In genomic region chr5:122163151-122164069, GRCh38 we compare ENCODE assay signal across 10 cellular contexts. TPM values are rescaled to one million over a fixed set of nuclear protein-coding genes. Genes with fewer than 3 reads are reported as not detected.
DNase-seq lines count a peak whose midpoint lies in the region; ATAC-seq, FAIRE-seq and TF ChIP-seq lines count a peak whose summit lies in the region.
"Had no signal": no experiment of that assay in that cellular context is flagged by ENCODE, and none has a peak within 500 bp of the region (broad histone marks: within the 10 kb centered on the region; RNA-seq: fewer than 3 reads in every experiment).

No MANE protein-coding gene starts in this region.

- H3K4me1 ChIP-seq in PC-9 (replicated peaks; ENCODE audit: insufficient read depth) (peaks cover 23% of the 10 kb centered on the region), trophoblast cell (ENCODE audit: control insufficient read depth in 1 of 2, insufficient read depth in 2 of 2, low read length in 2 of 2) (no peaks in the 10 kb centered on the region), small intestine (ENCODE audit: control insufficient read depth in 2 of 2, insufficient read depth in 1 of 2, low read depth in 1 of 2, low read length in 1 of 2) (no peaks in the 10 kb centered on the region)

- H3K9me2 ChIP-seq in PC-9 (ENCODE audit: insufficient read depth), result no peaks in the 10 kb centered on the region

- peaks cover 0 to 3% of the 10 kb centered on the region in 2 donors for H3K9me3 Mint-ChIP-seq in natural killer cell

- FAIRE-seq in small intestine (lab: Jason Lieb, UNC), result no peak

- DNase-seq in D341Med (ENCODE audit: low spot score), result peak; percentile 77
- peak; percentile 7 to 68 for DNase-seq in PC-9
- peak; percentile 93 for DNase-seq in fibroblast of gingiva (ENCODE audit: low read depth)
- DNase-seq in trophoblast cell, result peak; percentile 59 to 72
- DNase-seq in natural killer cell, result no peak
- no peak for DNase-seq in small intestine
- no peak for DNase-seq in 8988T
- DNase-seq: NCI-H2081 had no signal

- no peaks in the 10 kb centered on the region for H4K20me1 ChIP-seq in PC-9 (ENCODE audit: insufficient read depth)

- no peak overlapping the region for H3K4ac ChIP-seq in trophoblast cell (ENCODE audit: low read depth, low read length)

- H3K36me3 Mint-ChIP-seq in natural killer cell, result no peaks in the 10 kb centered on the region

- no peak overlapping the region for H4K12ac ChIP-seq in trophoblast cell (ENCODE audit: low read depth, low read length)

- no peak overlapping the region for H2AK5ac ChIP-seq in trophoblast cell (ENCODE audit: low read length)

- no peak overlapping the region for H3K27ac Mint-ChIP-seq in natural killer cell

- H3F3A ChIP-seq in PC-9 (ENCODE audit: insufficient read depth, low read depth), result peaks cover 13% of the 10 kb centered on the region; the same call in 1 of the 2 replicates

- peak overlapping the region; percentile 80 for H3K27ac ChIP-seq in PC-9
- no peak overlapping the region for H3K27ac ChIP-seq in trophoblast cell (ENCODE audit: low read depth, low read length)
- no peak overlapping the region for H3K27ac ChIP-seq in small intestine (ENCODE audit: low read depth in 1 of 2, low read length in 1 of 2)

- H3K14ac ChIP-seq in trophoblast cell (ENCODE audit: low read length), result no peak overlapping the region

- H3K4me3 Mint-ChIP-seq in natural killer cell, result no peak overlapping the region

- no peak overlapping the region for H3K18ac ChIP-seq in trophoblast cell (ENCODE audit: low read length)

- no peak overlapping the region for H2BK12ac ChIP-seq in trophoblast cell (ENCODE audit: low read length)

- no peak overlapping the region for H3K9ac ChIP-seq in trophoblast cell (ENCODE audit: low read length)

- intact Hi-C loops in PC-9 (cut with micrococcal nuclease; ENCODE audit: unreplicated experiment), result loop anchor here (1.0 kb wide), 1 partner anchor 18 kb away; no protein-coding TSS in a partner anchor
- intact Hi-C loops in natural killer cell (cut with micrococcal nuclease), result no loop called here

- no peak overlapping the region for H2BK5ac ChIP-seq in trophoblast cell (ENCODE audit: low read depth, low read length, poor library complexity)

- H3K4me3 ChIP-seq in PC-9, result no peak overlapping the region
- H3K4me3 ChIP-seq in trophoblast cell (ENCODE audit: low read depth, low read length), result no peak overlapping the region
- H3K4me3 ChIP-seq in small intestine (ENCODE audit: low read depth in 1 of 2, low read length in 2 of 2), result no peak overlapping the region

- H3K27me3 ChIP-seq in PC-9 (ENCODE audit: insufficient read depth, low read depth) (no peaks in the 10 kb centered on the region), trophoblast cell (ENCODE audit: insufficient read depth, low read length) (no peaks in the 10 kb centered on the region), small intestine (ENCODE audit: control insufficient read depth in 2 of 2, insufficient read depth in 2 of 2, low read length in 2 of 2) (no peaks in the 10 kb centered on the region)

- H2AFZ ChIP-seq in PC-9, result peak overlapping the region; percentile 35; the same call in 1 of the 2 replicates
- H2AFZ ChIP-seq in trophoblast cell (ENCODE audit: insufficient read depth, low read length, poor library complexity), result no peak overlapping the region

- H3K36me3 ChIP-seq in PC-9 (ENCODE audit: low read depth) (no peaks in the 10 kb centered on the region), trophoblast cell (ENCODE audit: control insufficient read depth in 1 of 2, insufficient read depth in 2 of 2, low read length in 2 of 2) (no peaks in the 10 kb centered on the region), small intestine (ENCODE audit: control insufficient read depth in 2 of 2, insufficient read depth in 2 of 2, low read length in 2 of 2) (no peaks in the 10 kb centered on the region)

- no peaks in the 10 kb centered on the region for H3K79me1 ChIP-seq in trophoblast cell (ENCODE audit: low read length)

- H4K8ac ChIP-seq in trophoblast cell (ENCODE audit: low read depth, low read length), result no peak overlapping the region

- no peaks in the 10 kb centered on the region for H3K9me3 ChIP-seq in PC-9 (ENCODE audit: insufficient read depth, low read depth)
- H3K9me3 ChIP-seq in trophoblast cell (ENCODE audit: insufficient read depth, low read depth, low read length), result no peaks in the 10 kb centered on the region
- H3K9me3 ChIP-seq in small intestine (ENCODE audit: control insufficient read depth, low read depth), result no peaks in the 10 kb centered on the region

- H3K27me3 Mint-ChIP-seq in natural killer cell (ENCODE audit: low read depth in 2 of 2), result no peaks in the 10 kb centered on the region

- no peak overlapping the region for H4K91ac ChIP-seq in trophoblast cell (ENCODE audit: low read depth, low read length)

- H2BK120ac ChIP-seq in trophoblast cell (ENCODE audit: insufficient read depth, low read length, poor library complexity), result no peak overlapping the region

- ATAC-seq in natural killer cell, result no peak
- no peak for ATAC-seq in HG03442 (IDR thresholded peaks at IDR 0.05; ENCODE audit: unreplicated experiment)

- H3K23ac ChIP-seq in trophoblast cell (ENCODE audit: low read length), result no peak overlapping the region

- POLR2A ChIA-PET in PC-9 (lab: Charles Lee; ENCODE audit: unreplicated experiment), result interaction anchor here (0.6 kb wide), 4 partner anchors 200 to 1811 kb away, joined by 4 to 5 read pairs (median 4); no protein-coding TSS in a partner anchor

- H3K4me2 ChIP-seq in PC-9, result peak overlapping the region; percentile 62
- H3K4me2 ChIP-seq in trophoblast cell (ENCODE audit: low read length), result no peak overlapping the region

- no CpG with 5 or more reads among the region's 4 CpGs for WGBS in trophoblast cell (ENCODE audit: extremely low coverage, insufficient coverage, insufficient read length)
- 63 to 83% (median 65%) methylated on average over 4 of the region's 4 CpGs for WGBS in small intestine, 3 donors

- TF ChIP-seq CTCF in PC-9 (conservative IDR thresholded peaks at IDR 0.05) (no peak), natural killer cell (IDR thresholded peaks at IDR 0.05) (no peak)

- BruUV-seq in PC-9 (replicated peaks; lab: Mats Ljungman, UMichigan), result no TSS peak

- H3K79me2 ChIP-seq in PC-9 (ENCODE audit: low read depth) (no peaks in the 10 kb centered on the region), trophoblast cell (ENCODE audit: control insufficient read depth, insufficient read depth, low read length, poor library complexity) (no peaks in the 10 kb centered on the region)

- H3K4me1 Mint-ChIP-seq in natural killer cell, result no peaks in the 10 kb centered on the region

- CTCF ChIA-PET in PC-9 (lab: Charles Lee), result no interaction called here

RNA-seq across cellular contexts. Expression of gene ZNF474, which starts 34.1 kb away (rescaled TPM):
- not detected in 2 replicates for total RNA-seq in PC-9 (2021)
- polyA plus RNA-seq in trophoblast cell (2013), result 0.08 and 0.14 TPM in 2 replicates
- total RNA-seq in natural killer cell, result under 1 TPM in 1 of 3 donors, not detected in 2; 0.21 TPM
- under 1 TPM in 1 of 3 donors, not detected in 2; 0.04 TPM for polyA plus RNA-seq in small intestine
- total RNA-seq: activated CD8-positive, alpha-beta memory T cell treated with anti-CD3 and anti-CD28 coated beads for 36 hours had no signal

Comparison
In these comparisons a context has a peak if more than half of its experiments do, and no peak if none do; other contexts are left out.
1. DNase-seq: peak in D341Med (single experiment), PC-9 (2 of 2), fibroblast of gingiva (single experiment) and trophoblast cell (2 of 2); none in natural killer cell (single experiment), small intestine (single experiment) and 8988T (single experiment).